In the genomic region with DNA sequence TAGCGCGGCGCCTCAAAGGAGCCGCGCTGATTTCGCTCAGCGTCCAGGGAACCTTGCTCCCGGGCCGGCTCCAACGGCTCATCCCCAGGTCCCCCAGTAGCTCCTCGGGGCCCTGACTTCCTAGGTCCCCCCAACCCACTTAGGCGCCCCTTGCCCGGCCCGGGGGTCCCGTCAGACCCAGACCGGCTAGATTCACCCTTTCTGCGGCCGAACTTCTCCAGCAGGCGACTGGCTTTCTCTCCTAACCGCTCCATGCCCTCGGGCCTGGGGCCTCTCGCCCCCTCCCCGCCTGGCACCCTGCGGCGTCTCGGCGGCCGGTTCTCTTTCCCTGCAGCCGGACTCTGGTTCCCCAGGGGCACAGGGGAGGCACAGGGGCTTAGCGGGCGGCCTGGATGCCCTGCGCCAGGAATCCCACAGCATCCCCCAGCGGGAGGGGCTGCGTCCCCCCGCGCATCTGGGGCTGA, we compare ENCODE assay signal across 9 cellular contexts. TPM values are rescaled to one million over a fixed set of nuclear protein-coding genes. Genes with fewer than 3 reads are reported as not detected.
DNase-seq lines count a peak whose midpoint lies in the region; ATAC-seq and TF ChIP-seq lines count a peak whose summit lies in the region.
"Had no signal": no experiment of that assay in that cellular context is flagged by ENCODE, and none has a peak within 500 bp of the region (broad histone marks: within the 10 kb centered on the region; RNA-seq: fewer than 3 reads in every experiment).

No MANE protein-coding gene starts in this region.

- H3K4me1 Mint-ChIP-seq in T-helper 17 cell = peaks cover 12% of the 10 kb centered on the region
- peaks cover 4 to 6% of the 10 kb centered on the region in 2 donors for H3K4me1 Mint-ChIP-seq in natural killer cell

- H3K27ac ChIP-seq in adrenal gland = peak overlapping the region in 3 of 5 donors; percentile 41 to 90 (median 52)
- peak overlapping the region; percentile 71 to 72 for H3K27ac ChIP-seq in left lung
- H3K27ac ChIP-seq in thyroid gland = peak overlapping the region; percentile 66 to 87 (median 81)

- intact Hi-C loops in adrenal gland (cut with DNase I) = loop anchor here in 1 of 2 donors (10.0 kb wide), 1 partner anchor 47 kb away; no protein-coding TSS in a partner anchor
- intact Hi-C loops in left lung (cut with DNase I) = loop anchor here in 1 of 2 donors (10.0 kb wide), 1 partner anchor 73 kb away; a partner anchor contains a TSS
- intact Hi-C loops in thyroid gland (cut with DNase I) = loop anchor here (10.0 kb wide), 1 partner anchor 47 kb away; no protein-coding TSS in a partner anchor
- intact Hi-C loops in natural killer cell (cut with micrococcal nuclease) = loop anchor here (2.0 to 5.0 kb wide), 2 partner anchors 160 to 595 kb away; no protein-coding TSS in a partner anchor

- TF ChIP-seq POLR2A in adrenal gland (IDR thresholded peaks at IDR 0.05) = no peak
- TF ChIP-seq POLR2A in thyroid gland (IDR thresholded peaks at IDR 0.05) = no peak

- TF ChIP-seq CTCF in adrenal gland (IDR thresholded peaks at IDR 0.05) (no peak), left lung (IDR thresholded peaks at IDR 0.05) (no peak), thyroid gland (IDR thresholded peaks at IDR 0.05) (no peak), natural killer cell (IDR thresholded peaks at IDR 0.05) (no peak)

- peaks cover 5% of the 10 kb centered on the region for H3K36me3 Mint-ChIP-seq in T-helper 17 cell (ENCODE audit: low read depth)
- H3K36me3 Mint-ChIP-seq in natural killer cell = no peaks in the 10 kb centered on the region
- H3K36me3 Mint-ChIP-seq: naive thymus-derived CD8-positive, alpha-beta T cell had no signal

- WGBS in adrenal gland, 4 donors = 0 to 3% (median 1%) methylated on average over 10 to 36 of the region's 36 CpGs
- WGBS in thyroid gland, 2 donors = 2 to 3% methylated on average over 8 to 20 of the region's 36 CpGs

- no peak overlapping the region for H3K27ac Mint-ChIP-seq in T-helper 17 cell
- H3K27ac Mint-ChIP-seq in natural killer cell = no peak overlapping the region

- H3K27me3 Mint-ChIP-seq in T-helper 17 cell = no peaks in the 10 kb centered on the region
- H3K27me3 Mint-ChIP-seq in natural killer cell (ENCODE audit: low read depth in 2 of 2) = peaks cover 0 to 12% of the 10 kb centered on the region in 2 donors

- DNase-seq in activated CD4-positive, alpha-beta T cell treated with anti-CD3 and anti-CD28 coated beads for 48 hours = peak; percentile 9
- no peak for DNase-seq in activated CD4-positive, alpha-beta T cell treated with anti-CD3 and anti-CD28 coated beads for 4 hours
- DNase-seq in adrenal gland = no peak
- no peak for DNase-seq in left lung
- DNase-seq in thyroid gland = no peak
- no peak for DNase-seq in T-helper 17 cell
- no peak for DNase-seq in hippocampal formation (lab: John Stamatoyannopoulos, UW)
- DNase-seq in natural killer cell = no peak

- H3K27me3 ChIP-seq in adrenal gland = no peaks in the 10 kb centered on the region
- H3K27me3 ChIP-seq in left lung = peaks cover 7 to 43% of the 10 kb centered on the region in 2 donors
- no peaks in the 10 kb centered on the region for H3K27me3 ChIP-seq in thyroid gland

- ATAC-seq in left lung = no peak
- ATAC-seq in T-helper 17 cell = no peak
- ATAC-seq in natural killer cell = no peak

- H3K4me3 Mint-ChIP-seq in T-helper 17 cell = no peak overlapping the region
- no peak overlapping the region for H3K4me3 Mint-ChIP-seq in natural killer cell

- H3K36me3 ChIP-seq in adrenal gland (replicated peaks in 1 of 2) (no peaks in the 10 kb centered on the region), left lung (peaks cover 0 to 2% of the 10 kb centered on the region in 2 donors), thyroid gland (no peaks in the 10 kb centered on the region)

- no peaks in the 10 kb centered on the region for H3K9me3 ChIP-seq in adrenal gland (replicated peaks in 1 of 3)
- H3K9me3 ChIP-seq in left lung = no peaks in the 10 kb centered on the region
- no peaks in the 10 kb centered on the region for H3K9me3 ChIP-seq in thyroid gland
- no peaks in the 10 kb centered on the region for H3K9me3 ChIP-seq in T-helper 17 cell (ENCODE audit: control insufficient read depth, low read length, poor library complexity, severe bottlenecking)

- H3K4me3 ChIP-seq in adrenal gland = peak overlapping the region; percentile 35 to 92 (median 54)
- peak overlapping the region; percentile 69 to 82 for H3K4me3 ChIP-seq in left lung
- peak overlapping the region; percentile 41 to 73 (median 63) for H3K4me3 ChIP-seq in thyroid gland (replicated peaks in 1 of 3)

- no peaks in the 10 kb centered on the region for H3K9me3 Mint-ChIP-seq in natural killer cell
- H3K9me3 Mint-ChIP-seq: naive thymus-derived CD8-positive, alpha-beta T cell had no signal

- H3K4me1 ChIP-seq in adrenal gland (replicated peaks in 1 of 2) (peaks cover 12 to 20% of the 10 kb centered on the region in 2 donors), left lung (peaks cover 26 to 51% of the 10 kb centered on the region in 2 donors), thyroid gland (peaks cover 29 to 44% of the 10 kb centered on the region in 2 donors)

RNA-seq across cellular contexts. Expression of a gene that starts 0.3 kb away (rescaled TPM):
- total RNA-seq in adrenal gland (10 to 100 TPM in 3 of 8 donors, 1 to 10 TPM in 5; 2.0 to 12.6 (median 7.3) TPM), left lung (10 to 100 TPM; 37.9 to 39.5 TPM), thyroid gland (10 to 100 TPM; 18.4 to 40.5 (median 34.8) TPM), T-helper 17 cell (1 to 10 TPM; 1.3 to 1.5 TPM), natural killer cell (under 1 TPM; 0.45 to 0.61 (median 0.56) TPM)
- 1 to 10 TPM; 1.4 to 3.6 (median 2.3) TPM for polyA plus RNA-seq in adrenal gland

RNA-seq across cellular contexts. Expression of a gene that starts 25.2 kb away (rescaled TPM):
- total RNA-seq in adrenal gland = 10 to 100 TPM; 16.8 to 72.2 (median 40.9) TPM
- polyA plus RNA-seq in adrenal gland = 10 to 100 TPM; 11.2 to 20.4 (median 20.0) TPM
- 10 to 100 TPM; 47.6 to 51.4 TPM for total RNA-seq in left lung
- 10 to 100 TPM; 25.7 to 40.8 (median 40.0) TPM for total RNA-seq in thyroid gland
- total RNA-seq in T-helper 17 cell = 10 to 100 TPM; 19.5 to 25.9 TPM
- total RNA-seq in natural killer cell = 10 to 100 TPM; 17.0 to 21.2 (median 20.2) TPM

RNA-seq across cellular contexts. Expression of a gene that starts 27.9 kb away (rescaled TPM):
- total RNA-seq in adrenal gland (10 to 100 TPM in 2 of 8 donors, 1 to 10 TPM in 6; 4.0 to 12.4 (median 7.7) TPM), left lung (1 to 10 TPM; 8.3 TPM), thyroid gland (10 to 100 TPM; 11.6 to 20.6 (median 15.4) TPM), T-helper 17 cell (1 to 10 TPM; 9.0 to 9.1 TPM), natural killer cell (10 to 100 TPM; 12.1 to 15.1 (median 13.6) TPM)
- polyA plus RNA-seq in adrenal gland = 10 to 100 TPM in 1 of 3 donors, 1 to 10 TPM in 2; 2.9 to 12.5 (median 7.5) TPM

RNA-seq across cellular contexts. Expression of a gene that starts 52.7 kb away (rescaled TPM):
- total RNA-seq in adrenal gland (100 to 1,000 TPM; 114 to 251 (median 139) TPM), left lung (100 to 1,000 TPM; 114 to 140 TPM), thyroid gland (100 to 1,000 TPM in 2 of 4 donors, 10 to 100 TPM in 2; 75.7 to 215 (median 113) TPM), T-helper 17 cell (10 to 100 TPM; 17.6 to 19.9 TPM), natural killer cell (10 to 100 TPM; 15.7 to 19.1 (median 16.4) TPM)
- 100 to 1,000 TPM in 1 of 3 donors, 10 to 100 TPM in 2; 55.4 to 175 (median 75.4) TPM for polyA plus RNA-seq in adrenal gland

RNA-seq across cellular contexts. Expression of a gene that starts 52.9 kb away (rescaled TPM):
- total RNA-seq in adrenal gland (100 to 1,000 TPM in 2 of 8 donors, 10 to 100 TPM in 6; 28.6 to 125 (median 62.8) TPM), left lung (10 to 100 TPM; 48.7 to 73.3 TPM), thyroid gland (10 to 100 TPM; 60.7 to 73.8 (median 63.2) TPM), T-helper 17 cell (10 to 100 TPM; 22.8 to 33.9 TPM), natural killer cell (10 to 100 TPM; 16.3 to 22.4 (median 18.5) TPM)
- polyA plus RNA-seq in adrenal gland = 100 to 1,000 TPM in 1 of 3 donors, 10 to 100 TPM in 2; 20.9 to 134 (median 21.6) TPM
